Comparison of ENCODE assay signal across 8 cellular contexts in the genomic region with DNA sequence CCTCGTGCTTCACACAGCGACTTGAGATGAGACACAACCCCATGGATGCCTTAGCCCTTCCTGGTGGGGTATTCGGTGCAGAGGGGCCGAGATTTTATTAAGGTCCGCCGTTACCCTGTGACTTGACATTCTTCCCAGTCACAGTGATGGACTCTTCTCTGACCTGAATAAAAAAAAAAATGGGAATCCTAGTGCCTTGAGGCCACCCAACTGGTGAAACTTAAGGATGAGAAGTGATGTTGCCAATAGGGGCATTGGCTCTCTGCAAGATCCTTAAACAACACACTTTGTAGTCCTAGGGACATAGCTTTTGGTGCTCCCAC. TPM values are rescaled to one million over a fixed set of nuclear protein-coding genes. Genes with fewer than 3 reads are reported as not detected.
DNase-seq lines count a peak whose midpoint lies in the region; ATAC-seq, FAIRE-seq and TF ChIP-seq lines count a peak whose summit lies in the region.

No MANE protein-coding gene starts in this region.

- TF ChIP-seq CTCF in AG04449 (IDR thresholded peaks at IDR 0.05; ENCODE audit: insufficient read depth, low read length, missing control alignments) = no peak
- no peak for TF ChIP-seq CTCF in HFF-Myc (IDR thresholded peaks at IDR 0.05; ENCODE audit: low read depth, low read length, missing control alignments)
- no peak for TF ChIP-seq CTCF in K562 (IDR thresholded peaks at IDR 0.05 in 2 of 3, conservative IDR thresholded peaks at IDR 0.05 in 1 of 3; ENCODE audit: insufficient read depth in 2 of 3, low read depth in 1 of 3, low read length in 3 of 3)

- DNase-seq in AG04449 (ENCODE audit: low read depth, low spot score) (no peak), HFF-Myc (ENCODE audit: extremely low read depth, low read depth) (no peak), K562 (ENCODE audit: extremely low read depth in 1 of 4, low spot score in 3 of 4) (no peak), activated gamma-delta T cell (lab: John Stamatoyannopoulos, UW) (no peak), GOT3 (lab: John Stamatoyannopoulos, UW) (no peak)

- H3K9me3 ChIP-seq in K562 (replicated peaks; ENCODE audit: control insufficient read depth, insufficient read depth, low read depth, low read length) (no peaks in the 10 kb centered on the region), mononuclear cell (ENCODE audit: low read depth, low read length) (no peaks in the 10 kb centered on the region)

- no peaks in the 10 kb centered on the region for H3K27me3 ChIP-seq in K562 (ENCODE audit: control insufficient read depth in 2 of 2, insufficient read depth in 2 of 2, low read length in 2 of 2)
- no peaks in the 10 kb centered on the region for H3K27me3 ChIP-seq in mononuclear cell (ENCODE audit: insufficient read depth, low read length)

- in situ Hi-C loops in K562 (cut with MboI) = loop anchor here (10.0 kb wide), 1 partner anchor 117 kb away; no protein-coding TSS in a partner anchor

- FAIRE-seq in K562 (lab: Jason Lieb, UNC) = no peak

- no peak for TF ChIP-seq EP300 in K562 (IDR thresholded peaks at IDR 0.05; ENCODE audit: low read length)

- TF ChIP-seq POLR2A in K562 (conservative IDR thresholded peaks at IDR 0.05) = no peak

- H3K4me3 ChIP-seq in AG04449 (ENCODE audit: low read depth, low read length) (peak overlapping the region; percentile 79), HFF-Myc (replicated peaks; ENCODE audit: low read depth, low read length) (peak overlapping the region; percentile 40), K562 (peak overlapping the region; percentile 71), mononuclear cell (ENCODE audit: low read length) (peak overlapping the region; percentile 60)

- peak overlapping the region; percentile 95 for H2AFZ ChIP-seq in K562 (ENCODE audit: low read depth, low read length)

- CTCF ChIA-PET in AG04449 (lab: Yijun Ruan, JAX) = interaction anchor here (0.5 to 17.0 kb wide), 16 partner anchors 8 to 156 kb away, joined by 3 to 332 read pairs (median 6); a partner anchor contains a TSS
- CTCF ChIA-PET in K562 (lab: Yijun Ruan, JAX; ENCODE audit: low intra/inter-chr PET ratio) = interaction anchor here (0.6 kb wide), 1 partner anchor 113 kb away, joined by 3 read pairs; no protein-coding TSS in a partner anchor

- H3K36me3 ChIP-seq in K562 (ENCODE audit: control insufficient read depth, insufficient read depth, low read length) = peaks cover 74% of the 10 kb centered on the region

- H3K9me1 ChIP-seq in K562 (ENCODE audit: control insufficient read depth, insufficient read depth, low read length) = no peaks in the 10 kb centered on the region

- peaks cover 10% of the 10 kb centered on the region for H4K20me1 ChIP-seq in K562 (replicated peaks; ENCODE audit: control insufficient read depth, insufficient read depth, low read length)

- 74% methylated on average over 6 of the region's 6 CpGs for WGBS in K562 (ENCODE audit: insufficient coverage, low coverage, missing lambda C conversion rate)

- ATAC-seq in K562 = no peak
- ATAC-seq in HG02642 (IDR thresholded peaks at IDR 0.05; ENCODE audit: poor library complexity, unreplicated experiment) = no peak
- no peak for ATAC-seq in HG03342 (IDR thresholded peaks at IDR 0.05; ENCODE audit: unreplicated experiment)

- H3K9ac ChIP-seq in K562 (ENCODE audit: insufficient read depth in 1 of 2, low read depth in 2 of 2, low read length in 2 of 2) = peak overlapping the region; percentile 92 to 94

- H3K27ac ChIP-seq in K562 (ENCODE audit: extremely low read depth, low read depth, low read length) = peak overlapping the region; percentile 99

- H3K4me1 ChIP-seq in K562 (replicated peaks in 1 of 2; ENCODE audit: control insufficient read depth in 2 of 2, insufficient read depth in 2 of 2, low read length in 2 of 2) (peaks cover 12 to 19% of the 10 kb centered on the region in 2 experiments), mononuclear cell (ENCODE audit: insufficient read depth, low read length) (peaks cover 31% of the 10 kb centered on the region)

- POLR2A ChIA-PET in AG04449 (lab: Yijun Ruan, JAX) (interaction anchor here (1.0 to 3.3 kb wide), 7 partner anchors 10 to 144 kb away, joined by 3 to 18 read pairs (median 7); a partner anchor contains a TSS), K562 (lab: Yijun Ruan, JAX) (interaction anchor here (0.7 to 4.7 kb wide), 11 partner anchors 11 to 118 kb away, joined by 3 to 30 read pairs (median 4); a partner anchor contains a TSS)

- BruUV-seq in K562 (replicated peaks; lab: Mats Ljungman, UMichigan) = TSS peak; percentile 91

- TF ChIP-seq RAD21 in K562 (CRISPR knock-in tag; conservative IDR thresholded peaks at IDR 0.05 in 1 of 2, IDR thresholded peaks at IDR 0.05 in 1 of 2) = no peak

- intact Hi-C loops in K562 (cut with micrococcal nuclease) = no loop called here

- H3K4me2 ChIP-seq in K562 (ENCODE audit: insufficient read depth, low read length) = peak overlapping the region; percentile 83

- peaks cover 38% of the 10 kb centered on the region for H3K79me2 ChIP-seq in K562 (ENCODE audit: control insufficient read depth, insufficient read depth, low read length)

TF ChIP-seq in K562, 482 proteins besides CTCF, POLR2A, EP300 and RAD21 (continues in another document):
- no peak for TF ChIP-seq CBX2 (IDR thresholded peaks at IDR 0.05; ENCODE audit: insufficient read depth, low read length, poor library complexity, severe bottlenecking)
- TF ChIP-seq RNF2 (IDR thresholded peaks at IDR 0.05) = 0 out of 2 replicates have a peak, but pooled peaks have one; percentile 0
- TF ChIP-seq NUFIP1 (IDR thresholded peaks at IDR 0.05; ENCODE audit: partially characterized antibody) = no peak
- TF ChIP-seq ZNF445 (CRISPR knock-in tag; IDR thresholded peaks at IDR 0.05; ENCODE audit: low read depth) = 0 out of 2 replicates have a peak, but pooled peaks have one; percentile 38
- TF ChIP-seq DDX20 (tag; IDR thresholded peaks at IDR 0.05; ENCODE audit: low read depth) = no peak
- TF ChIP-seq PHF8 (IDR thresholded peaks at IDR 0.05; ENCODE audit: borderline replicate concordance, low read length) = no peak

RNA-seq across cellular contexts. Expression of a gene that starts 0.7 kb away (rescaled TPM):
- total RNA-seq in K562 (2011; cell fraction: chromatin; rRNA removed; ENCODE audit: low replicate concordance) = 37.0 and 96.7 TPM in 2 replicates
- total RNA-seq in K562 (2011; cell fraction: nucleolus; rRNA removed) = 22.0 and 32.6 TPM in 2 replicates
- total RNA-seq in K562 (2011; cell fraction: nucleoplasm; rRNA removed) = 53.4 and 65.7 TPM in 2 replicates
- total RNA-seq in K562 (2014; rRNA removed) = 17.8 and 18.7 TPM in 2 replicates
- 24.5 and 26.1 TPM in 2 replicates for total RNA-seq in K562 (2014; rRNA removed; fragmentation: Illumina TruSeq; extraction: Trizol)
- 20.7 and 25.0 TPM in 2 replicates for total RNA-seq in K562 (2015; rRNA removed; fragmentation: Illumina TruSeq; extraction: Trizol)
- 52.2 and 59.9 TPM in 2 replicates for total RNA-seq in K562 (2021)
- 19.4 and 22.9 TPM in 2 replicates for polyA plus RNA-seq in K562 (2011; rRNA removed)
- 8.7 and 15.8 TPM in 2 replicates for polyA plus RNA-seq in K562 (2011; cell fraction: cytosol; rRNA removed)
- 28.0 and 40.0 TPM in 2 replicates for polyA plus RNA-seq in K562 (2011; cell fraction: nucleus; rRNA removed)
- 37.3 and 38.0 TPM in 2 replicates for polyA plus RNA-seq in K562 (2012)
- polyA plus RNA-seq in K562 (2014; fragmentation: Illumina TruSeq; extraction: Trizol) = 50.7 and 52.0 TPM in 2 replicates
- 10 to 100 TPM; 25.3 to 40.0 TPM for polyA plus RNA-seq in K562 (2014; fragmentation: Nextera tagmentation; extraction: Ambion mirVana)
- polyA plus RNA-seq in K562 (2014; rRNA removed) = 20.9 and 26.0 TPM in 2 replicates
- 60.3 and 74.4 TPM in 2 replicates for polyA minus RNA-seq in K562 (2011; rRNA and poly(A)+ RNA removed)
- 38.7 and 40.3 TPM in 2 replicates for polyA minus RNA-seq in K562 (2011; cell fraction: cytosol; rRNA and poly(A)+ RNA removed)
- 14.8 and 28.8 TPM in 2 replicates for polyA minus RNA-seq in K562 (2011; cell fraction: nucleus; rRNA and poly(A)+ RNA removed)
- total RNA-seq in mononuclear cell = 44.5 TPM

RNA-seq across cellular contexts. Expression of a gene that starts 26.4 kb away (rescaled TPM):
- total RNA-seq in K562 (2011; cell fraction: chromatin; rRNA removed; ENCODE audit: low replicate concordance) = 27.3 and 28.7 TPM in 2 replicates
- total RNA-seq in K562 (2011; cell fraction: nucleolus; rRNA removed) = 26.3 and 26.7 TPM in 2 replicates
- 21.8 and 29.6 TPM in 2 replicates for total RNA-seq in K562 (2011; cell fraction: nucleoplasm; rRNA removed)
- 83.7 and 105 TPM in 2 replicates for total RNA-seq in K562 (2014; rRNA removed)
- 163 and 167 TPM in 2 replicates for total RNA-seq in K562 (2014; rRNA removed; fragmentation: Illumina TruSeq; extraction: Trizol)
- total RNA-seq in K562 (2015; rRNA removed; fragmentation: Illumina TruSeq; extraction: Trizol) = 123 and 133 TPM in 2 replicates
- 75.2 and 81.4 TPM in 2 replicates for total RNA-seq in K562 (2021)
- polyA plus RNA-seq in K562 (2011; rRNA removed) = 70.3 and 109 TPM in 2 replicates
- 27.3 and 58.0 TPM in 2 replicates for polyA plus RNA-seq in K562 (2011; cell fraction: cytosol; rRNA removed)
- 23.6 and 46.5 TPM in 2 replicates for polyA plus RNA-seq in K562 (2011; cell fraction: nucleus; rRNA removed)
- polyA plus RNA-seq in K562 (2012) = 60.2 and 99.7 TPM in 2 replicates
- polyA plus RNA-seq in K562 (2014; fragmentation: Illumina TruSeq; extraction: Trizol) = 131 and 153 TPM in 2 replicates
- 100 to 1,000 TPM; 185 to 190 TPM for polyA plus RNA-seq in K562 (2014; fragmentation: Nextera tagmentation; extraction: Ambion mirVana)
- 163 and 186 TPM in 2 replicates for polyA plus RNA-seq in K562 (2014; rRNA removed)
- 43.3 and 44.4 TPM in 2 replicates for polyA minus RNA-seq in K562 (2011; rRNA and poly(A)+ RNA removed)
- polyA minus RNA-seq in K562 (2011; cell fraction: cytosol; rRNA and poly(A)+ RNA removed) = 27.7 and 46.1 TPM in 2 replicates
- polyA minus RNA-seq in K562 (2011; cell fraction: nucleus; rRNA and poly(A)+ RNA removed) = 19.8 and 20.9 TPM in 2 replicates
- total RNA-seq in mononuclear cell = 58.2 TPM

RNA-seq across cellular contexts. Expression of a gene that starts 26.6 kb away (rescaled TPM):
- total RNA-seq in K562 (2011; cell fraction: chromatin; rRNA removed; ENCODE audit: low replicate concordance) = 5.6 and 8.5 TPM in 2 replicates
- 13.2 and 15.8 TPM in 2 replicates for total RNA-seq in K562 (2011; cell fraction: nucleolus; rRNA removed)
- total RNA-seq in K562 (2011; cell fraction: nucleoplasm; rRNA removed) = 10.8 and 11.0 TPM in 2 replicates
- total RNA-seq in K562 (2014; rRNA removed) (5.1 and 6.5 TPM in 2 replicates), K562 (2014; rRNA removed; fragmentation: Illumina TruSeq; extraction: Trizol) (4.4 TPM in 2 replicates), K562 (2015; rRNA removed; fragmentation: Illumina TruSeq; extraction: Trizol) (4.6 and 4.7 TPM in 2 replicates), K562 (2021) (5.6 and 6.2 TPM in 2 replicates), mononuclear cell (3.8 TPM)
- polyA plus RNA-seq in K562 (2011; rRNA removed) (2.6 and 2.9 TPM in 2 replicates), K562 (2014; fragmentation: Illumina TruSeq; extraction: Trizol) (2.8 and 3.3 TPM in 2 replicates), K562 (2014; fragmentation: Nextera tagmentation; extraction: Ambion mirVana) (1 to 10 TPM in 1 of 2 experiments, under 1 TPM in 1; 0.70 to 1.0 TPM), K562 (2014; rRNA removed) (2.9 and 3.1 TPM in 2 replicates)
- 3.1 and 8.1 TPM in 2 replicates for polyA plus RNA-seq in K562 (2011; cell fraction: cytosol; rRNA removed)
- 1.6 and 2.1 TPM in 2 replicates for polyA plus RNA-seq in K562 (2011; cell fraction: nucleus; rRNA removed)
- 2.8 and 4.0 TPM in 2 replicates for polyA plus RNA-seq in K562 (2012)
- 5.1 and 6.5 TPM in 2 replicates for polyA minus RNA-seq in K562 (2011; rRNA and poly(A)+ RNA removed)
- polyA minus RNA-seq in K562 (2011; cell fraction: cytosol; rRNA and poly(A)+ RNA removed) = 3.4 and 5.0 TPM in 2 replicates
- polyA minus RNA-seq in K562 (2011; cell fraction: nucleus; rRNA and poly(A)+ RNA removed) = 6.1 and 7.7 TPM in 2 replicates
